8 cellular contexts compared by ENCODE assay signal in the genomic region with DNA sequence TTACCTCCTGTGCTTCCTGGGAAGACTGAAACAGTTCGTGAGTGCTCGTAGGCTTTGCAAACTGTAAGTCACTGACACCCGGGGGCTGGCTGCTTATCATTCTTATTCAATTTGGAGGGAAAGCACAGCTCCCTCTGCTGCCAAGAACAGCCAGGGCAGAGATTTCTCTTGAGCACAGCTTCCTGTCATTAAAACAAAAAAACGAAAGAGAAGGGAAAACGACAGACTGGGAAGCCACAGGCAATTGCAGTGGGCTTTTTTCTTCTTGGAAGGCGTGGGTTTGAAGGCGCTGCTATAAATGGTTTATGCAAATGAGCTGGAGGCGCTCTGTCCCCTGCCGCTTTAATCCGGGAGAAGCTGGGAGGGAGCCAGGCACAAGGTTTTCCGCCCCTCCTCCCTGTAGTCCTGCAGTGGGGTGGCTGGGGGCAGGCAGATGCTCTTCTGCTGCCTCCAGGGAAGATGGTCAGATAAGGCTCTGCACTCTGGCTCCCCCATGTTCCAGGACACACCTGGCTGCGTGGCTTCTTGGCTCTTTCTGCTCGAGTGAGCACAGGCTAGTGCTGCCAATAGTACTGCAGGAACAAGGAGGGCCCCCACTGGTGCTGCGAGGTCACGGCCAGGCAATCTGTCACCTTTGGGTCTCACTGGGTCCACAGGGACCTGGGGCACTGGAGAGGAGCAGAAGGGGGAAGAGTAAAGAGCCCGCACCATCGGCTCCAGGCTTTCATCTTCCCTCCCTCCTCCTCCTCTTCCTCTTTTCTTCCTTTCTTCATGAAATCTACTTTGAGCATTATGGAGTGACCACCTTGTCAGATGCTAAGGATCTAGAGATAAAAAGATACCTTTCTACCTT. TPM values are rescaled to one million over a fixed set of nuclear protein-coding genes. Genes with fewer than 3 reads are reported as not detected.
DNase-seq lines count a peak whose midpoint lies in the region; ATAC-seq and TF ChIP-seq lines count a peak whose summit lies in the region.

No MANE protein-coding gene starts in this region.

- peak overlapping the region; percentile 74 to 96 (median 91) for H3K4me2 ChIP-seq in BLaER1 treated with 17β-estradiol and CSF1 and Interleukin-3, amounts not matched to agents 10 nM and 100 nM
- H3K4me2 ChIP-seq in neural cell (ENCODE audit: low read length) = no peak overlapping the region

- TF ChIP-seq CTCF in fibroblast of pulmonary artery (IDR thresholded peaks at IDR 0.05; ENCODE audit: low read length, missing control alignments) (peak; percentile 67), neural cell (IDR thresholded peaks at IDR 0.05; ENCODE audit: poor library complexity, severe bottlenecking) (peak; percentile 71)

- peaks cover 32 to 58% (median 47%) of the 10 kb centered on the region in 10 experiments for H3K4me1 ChIP-seq in BLaER1 treated with 17β-estradiol and CSF1 and Interleukin-3, amounts not matched to agents 10 nM and 100 nM

- TF ChIP-seq EP300 in neural cell (conservative IDR thresholded peaks at IDR 0.05; ENCODE audit: poor library complexity, severe bottlenecking) = no peak

- DNase-seq in NCI-H345 (lab: John Stamatoyannopoulos, UW) (peak; percentile 74), fibroblast of pulmonary artery (ENCODE audit: low read depth) (peak; percentile 59)
- peak; percentile 42 for DNase-seq in activated T-cell treated with anti-CD3 and anti-CD28 coated beads, Interleukin-2, amount 50 U/mL, for 24 hours

- H3F3A ChIP-seq in neural cell (ENCODE audit: insufficient read depth, low read length, poor library complexity, severe bottlenecking) = no peaks in the 10 kb centered on the region

- peak overlapping the region; percentile 26 to 55 (median 39); a peak in 16 of 20 replicates for H3K4me3 ChIP-seq in BLaER1 treated with 17β-estradiol and CSF1 and Interleukin-3, amounts not matched to agents 10 nM and 100 nM
- H3K4me3 ChIP-seq in fibroblast of pulmonary artery (replicated peaks; ENCODE audit: low read depth, low read length) (peak overlapping the region; percentile 35), neural cell (ENCODE audit: low read length) (peak overlapping the region; percentile 56)

- peaks cover 13% of the 10 kb centered on the region for H3K4me1 Mint-ChIP-seq in activated T-cell treated with anti-CD3 and anti-CD28 coated beads, Interleukin-2, amount 50 U/mL, for 24 hours (ENCODE audit: low read depth)

- H3K9me3 Mint-ChIP-seq in activated T-cell treated with anti-CD3 and anti-CD28 coated beads, Interleukin-2, amount 50 U/mL, for 24 hours = no peaks in the 10 kb centered on the region

- ATAC-seq in GM21723 (IDR thresholded peaks at IDR 0.05; ENCODE audit: unreplicated experiment) = peak; percentile 55
- no peak for ATAC-seq in GM21360 (IDR thresholded peaks at IDR 0.05; ENCODE audit: unreplicated experiment)
- no peak for ATAC-seq in HG02759 (IDR thresholded peaks at IDR 0.05; ENCODE audit: unreplicated experiment)

- no peaks in the 10 kb centered on the region for H3K9me2 ChIP-seq in neural cell (ENCODE audit: insufficient read depth, low read length)

- no peaks in the 10 kb centered on the region for H3K27me3 ChIP-seq in BLaER1 treated with 17β-estradiol and CSF1 and Interleukin-3, amounts not matched to agents 10 nM and 100 nM
- H3K27me3 ChIP-seq in neural cell (ENCODE audit: insufficient read depth, low read depth, low read length) = no peaks in the 10 kb centered on the region

- TF ChIP-seq RAD21 in neural cell (conservative IDR thresholded peaks at IDR 0.05) = peak; percentile 58

- no peaks in the 10 kb centered on the region for H3K79me2 ChIP-seq in neural cell (replicated peaks; ENCODE audit: insufficient read depth, low read length)

- peaks cover 0 to 7% (median 0%) of the 10 kb centered on the region in 11 experiments; a peak in 2 of 22 replicates for H4K20me1 ChIP-seq in BLaER1 treated with 17β-estradiol and CSF1 and Interleukin-3, amounts not matched to agents 10 nM and 100 nM
- H4K20me1 ChIP-seq in neural cell (ENCODE audit: insufficient read depth) = no peaks in the 10 kb centered on the region

- peak overlapping the region; percentile 11 for H3K27ac Mint-ChIP-seq in activated T-cell treated with anti-CD3 and anti-CD28 coated beads, Interleukin-2, amount 50 U/mL, for 24 hours

- no peaks in the 10 kb centered on the region for H3K9me3 ChIP-seq in BLaER1 treated with 17β-estradiol and CSF1 and Interleukin-3, amounts not matched to agents 10 nM and 100 nM (replicated peaks in 1 of 11)
- no peaks in the 10 kb centered on the region for H3K9me3 ChIP-seq in neural cell (ENCODE audit: low read length)

- no peaks in the 10 kb centered on the region for H3K36me3 ChIP-seq in BLaER1 treated with 17β-estradiol and CSF1 and Interleukin-3, amounts not matched to agents 10 nM and 100 nM
- no peaks in the 10 kb centered on the region for H3K36me3 ChIP-seq in neural cell (ENCODE audit: insufficient read depth, low read length)

- no peak overlapping the region for H2AFZ ChIP-seq in neural cell (ENCODE audit: low read depth, low read length)

- peaks cover 24% of the 10 kb centered on the region for H3K27me3 Mint-ChIP-seq in activated T-cell treated with anti-CD3 and anti-CD28 coated beads, Interleukin-2, amount 50 U/mL, for 24 hours

- peak overlapping the region; percentile 3 to 56 (median 32); a peak in 13 of 22 replicates for H3K9ac ChIP-seq in BLaER1 treated with 17β-estradiol and CSF1 and Interleukin-3, amounts not matched to agents 10 nM and 100 nM
- H3K9ac ChIP-seq in neural cell (ENCODE audit: low read length) = peak overlapping the region; percentile 54

- no peaks in the 10 kb centered on the region for H3K36me3 Mint-ChIP-seq in activated T-cell treated with anti-CD3 and anti-CD28 coated beads, Interleukin-2, amount 50 U/mL, for 24 hours (ENCODE audit: low read depth)

- H3K27ac ChIP-seq in BLaER1 treated with 17β-estradiol and CSF1 and Interleukin-3, amounts not matched to agents 10 nM and 100 nM = peak overlapping the region in 5 of 11 experiments; percentile 8 to 45 (median 21); a peak in 6 of 22 replicates
- H3K27ac ChIP-seq in neural cell (ENCODE audit: low read length) = peak overlapping the region; percentile 62

- H3K4me3 Mint-ChIP-seq in activated T-cell treated with anti-CD3 and anti-CD28 coated beads, Interleukin-2, amount 50 U/mL, for 24 hours = peak overlapping the region; percentile 71

TF ChIP-seq in neural cell, 6 proteins besides CTCF, POLR2A, EP300 and RAD21:
- TF ChIP-seq, protein P1, sequence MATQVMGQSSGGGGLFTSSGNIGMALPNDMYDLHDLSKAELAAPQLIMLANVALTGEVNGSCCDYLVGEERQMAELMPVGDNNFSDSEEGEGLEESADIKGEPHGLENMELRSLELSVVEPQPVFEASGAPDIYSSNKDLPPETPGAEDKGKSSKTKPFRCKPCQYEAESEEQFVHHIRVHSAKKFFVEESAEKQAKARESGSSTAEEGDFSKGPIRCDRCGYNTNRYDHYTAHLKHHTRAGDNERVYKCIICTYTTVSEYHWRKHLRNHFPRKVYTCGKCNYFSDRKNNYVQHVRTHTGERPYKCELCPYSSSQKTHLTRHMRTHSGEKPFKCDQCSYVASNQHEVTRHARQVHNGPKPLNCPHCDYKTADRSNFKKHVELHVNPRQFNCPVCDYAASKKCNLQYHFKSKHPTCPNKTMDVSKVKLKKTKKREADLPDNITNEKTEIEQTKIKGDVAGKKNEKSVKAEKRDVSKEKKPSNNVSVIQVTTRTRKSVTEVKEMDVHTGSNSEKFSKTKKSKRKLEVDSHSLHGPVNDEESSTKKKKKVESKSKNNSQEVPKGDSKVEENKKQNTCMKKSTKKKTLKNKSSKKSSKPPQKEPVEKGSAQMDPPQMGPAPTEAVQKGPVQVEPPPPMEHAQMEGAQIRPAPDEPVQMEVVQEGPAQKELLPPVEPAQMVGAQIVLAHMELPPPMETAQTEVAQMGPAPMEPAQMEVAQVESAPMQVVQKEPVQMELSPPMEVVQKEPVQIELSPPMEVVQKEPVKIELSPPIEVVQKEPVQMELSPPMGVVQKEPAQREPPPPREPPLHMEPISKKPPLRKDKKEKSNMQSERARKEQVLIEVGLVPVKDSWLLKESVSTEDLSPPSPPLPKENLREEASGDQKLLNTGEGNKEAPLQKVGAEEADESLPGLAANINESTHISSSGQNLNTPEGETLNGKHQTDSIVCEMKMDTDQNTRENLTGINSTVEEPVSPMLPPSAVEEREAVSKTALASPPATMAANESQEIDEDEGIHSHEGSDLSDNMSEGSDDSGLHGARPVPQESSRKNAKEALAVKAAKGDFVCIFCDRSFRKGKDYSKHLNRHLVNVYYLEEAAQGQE (IDR thresholded peaks at IDR 0.05; ENCODE audit: borderline replicate concordance) = no peak
- peak; percentile 68 for TF ChIP-seq SMC3 (conservative IDR thresholded peaks at IDR 0.05; ENCODE audit: poor library complexity)
TF ChIP-seq in neural cell: peak in this region for 1.

RNA-seq across cellular contexts. Expression of a gene that starts 49.5 kb away (rescaled TPM):
- polyA plus RNA-seq in neural cell = 12.3 and 15.7 TPM in 2 replicates
- polyA minus RNA-seq in neural cell = 28.7 and 29.5 TPM in 2 replicates
